In the genomic region with DNA sequence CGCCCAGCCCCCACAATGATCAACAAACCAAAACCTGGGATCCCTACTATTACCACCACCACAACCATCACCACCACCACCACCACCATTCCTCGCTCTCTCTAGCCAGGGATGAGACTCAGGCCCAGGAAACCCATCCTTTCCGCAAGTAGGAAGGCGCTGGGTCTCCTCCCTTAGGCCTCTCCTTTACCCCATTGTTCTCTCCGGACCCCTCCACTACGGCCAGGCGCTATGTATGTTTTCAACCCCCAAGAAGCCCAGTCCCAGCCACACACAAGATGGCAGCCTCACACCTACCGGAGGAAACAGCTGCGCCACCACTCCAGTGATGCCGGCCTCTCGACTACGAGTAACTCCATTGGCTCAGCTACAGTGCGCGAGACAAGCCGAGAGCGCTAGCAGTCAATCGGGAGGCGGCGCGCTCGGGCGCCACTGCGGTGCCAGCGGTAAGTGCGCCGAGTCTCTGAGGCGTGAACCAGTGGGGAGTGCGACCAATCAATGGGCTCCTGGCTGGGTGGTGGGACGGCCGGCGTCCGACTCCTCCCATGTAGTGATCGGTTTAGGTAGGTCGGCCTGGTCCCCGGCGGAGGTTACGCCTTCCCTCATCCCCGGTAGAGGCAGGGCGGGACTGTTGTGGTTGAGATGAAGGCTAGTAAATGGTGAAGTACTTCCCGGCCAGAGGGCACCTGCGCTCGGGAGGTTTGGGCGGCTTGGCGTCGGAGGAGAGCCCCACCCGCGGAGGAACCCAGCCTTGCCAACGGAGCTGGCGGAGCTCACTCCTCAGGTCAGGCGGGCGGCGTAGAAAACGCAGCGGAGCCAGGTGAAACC, we compare ENCODE assay signal across 1 cellular context.
TF ChIP-seq lines count a peak whose summit lies in the region.

A gene (minus strand): TSS at position 376 of the 828 bp plus-strand sequence. CDS start 61,154 bp downstream, outside the sequence.
A gene with protein sequence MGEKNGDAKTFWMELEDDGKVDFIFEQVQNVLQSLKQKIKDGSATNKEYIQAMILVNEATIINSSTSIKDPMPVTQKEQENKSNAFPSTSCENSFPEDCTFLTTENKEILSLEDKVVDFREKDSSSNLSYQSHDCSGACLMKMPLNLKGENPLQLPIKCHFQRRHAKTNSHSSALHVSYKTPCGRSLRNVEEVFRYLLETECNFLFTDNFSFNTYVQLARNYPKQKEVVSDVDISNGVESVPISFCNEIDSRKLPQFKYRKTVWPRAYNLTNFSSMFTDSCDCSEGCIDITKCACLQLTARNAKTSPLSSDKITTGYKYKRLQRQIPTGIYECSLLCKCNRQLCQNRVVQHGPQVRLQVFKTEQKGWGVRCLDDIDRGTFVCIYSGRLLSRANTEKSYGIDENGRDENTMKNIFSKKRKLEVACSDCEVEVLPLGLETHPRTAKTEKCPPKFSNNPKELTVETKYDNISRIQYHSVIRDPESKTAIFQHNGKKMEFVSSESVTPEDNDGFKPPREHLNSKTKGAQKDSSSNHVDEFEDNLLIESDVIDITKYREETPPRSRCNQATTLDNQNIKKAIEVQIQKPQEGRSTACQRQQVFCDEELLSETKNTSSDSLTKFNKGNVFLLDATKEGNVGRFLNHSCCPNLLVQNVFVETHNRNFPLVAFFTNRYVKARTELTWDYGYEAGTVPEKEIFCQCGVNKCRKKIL (plus strand): TSS at position 586 of the 828 bp plus-strand sequence. CDS start 7,620 bp downstream, outside the sequence.

TF ChIP-seq in WTC11, 78 proteins besides CTCF, POLR2A, EP300 and RAD21 (continued from another document and continues in another):
- TF ChIP-seq SMAD3 (CRISPR knock-in tag; IDR thresholded peaks at IDR 0.05; ENCODE audit: borderline replicate concordance): no peak
- peak; percentile 73 for TF ChIP-seq NFYB (CRISPR knock-in tag; conservative IDR thresholded peaks at IDR 0.05; ENCODE audit: low read depth)
- TF ChIP-seq NR1H2 (CRISPR knock-in tag; IDR thresholded peaks at IDR 0.05): no peak
- TF ChIP-seq, protein P1, sequence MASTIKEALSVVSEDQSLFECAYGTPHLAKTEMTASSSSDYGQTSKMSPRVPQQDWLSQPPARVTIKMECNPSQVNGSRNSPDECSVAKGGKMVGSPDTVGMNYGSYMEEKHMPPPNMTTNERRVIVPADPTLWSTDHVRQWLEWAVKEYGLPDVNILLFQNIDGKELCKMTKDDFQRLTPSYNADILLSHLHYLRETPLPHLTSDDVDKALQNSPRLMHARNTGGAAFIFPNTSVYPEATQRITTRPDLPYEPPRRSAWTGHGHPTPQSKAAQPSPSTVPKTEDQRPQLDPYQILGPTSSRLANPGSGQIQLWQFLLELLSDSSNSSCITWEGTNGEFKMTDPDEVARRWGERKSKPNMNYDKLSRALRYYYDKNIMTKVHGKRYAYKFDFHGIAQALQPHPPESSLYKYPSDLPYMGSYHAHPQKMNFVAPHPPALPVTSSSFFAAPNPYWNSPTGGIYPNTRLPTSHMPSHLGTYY (CRISPR knock-in tag; IDR thresholded peaks at IDR 0.05): peak; percentile 38; the same call in 1 of the 2 replicates
- no peak for TF ChIP-seq ZNF416 (CRISPR knock-in tag; IDR thresholded peaks at IDR 0.05)
- no peak for TF ChIP-seq RELA (CRISPR knock-in tag; IDR thresholded peaks at IDR 0.05; ENCODE audit: borderline replicate concordance)
- no peak for TF ChIP-seq TEAD4 (CRISPR knock-in tag; IDR thresholded peaks at IDR 0.05)
- TF ChIP-seq NFE2L1 (CRISPR knock-in tag; IDR thresholded peaks at IDR 0.05): 0 out of 2 replicates have a peak, but pooled peaks have one; percentile 37
- TF ChIP-seq MXD4 (CRISPR knock-in tag; IDR thresholded peaks at IDR 0.05; ENCODE audit: borderline replicate concordance): no peak
- TF ChIP-seq, protein P2, sequence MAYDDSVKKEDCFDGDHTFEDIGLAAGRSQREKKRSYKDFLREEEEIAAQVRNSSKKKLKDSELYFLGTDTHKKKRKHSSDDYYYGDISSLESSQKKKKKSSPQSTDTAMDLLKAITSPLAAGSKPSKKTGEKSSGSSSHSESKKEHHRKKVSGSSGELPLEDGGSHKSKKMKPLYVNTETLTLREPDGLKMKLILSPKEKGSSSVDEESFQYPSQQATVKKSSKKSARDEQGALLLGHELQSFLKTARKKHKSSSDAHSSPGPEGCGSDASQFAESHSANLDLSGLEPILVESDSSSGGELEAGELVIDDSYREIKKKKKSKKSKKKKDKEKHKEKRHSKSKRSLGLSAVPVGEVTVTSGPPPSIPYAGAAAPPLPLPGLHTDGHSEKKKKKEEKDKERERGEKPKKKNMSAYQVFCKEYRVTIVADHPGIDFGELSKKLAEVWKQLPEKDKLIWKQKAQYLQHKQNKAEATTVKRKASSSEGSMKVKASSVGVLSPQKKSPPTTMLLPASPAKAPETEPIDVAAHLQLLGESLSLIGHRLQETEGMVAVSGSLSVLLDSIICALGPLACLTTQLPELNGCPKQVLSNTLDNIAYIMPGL (CRISPR knock-in tag; IDR thresholded peaks at IDR 0.05): peak; percentile 51; the same call in 1 of the 2 replicates
- TF ChIP-seq FOXP1 (CRISPR knock-in tag; IDR thresholded peaks at IDR 0.05; ENCODE audit: borderline replicate concordance): no peak
- TF ChIP-seq, protein P3, sequence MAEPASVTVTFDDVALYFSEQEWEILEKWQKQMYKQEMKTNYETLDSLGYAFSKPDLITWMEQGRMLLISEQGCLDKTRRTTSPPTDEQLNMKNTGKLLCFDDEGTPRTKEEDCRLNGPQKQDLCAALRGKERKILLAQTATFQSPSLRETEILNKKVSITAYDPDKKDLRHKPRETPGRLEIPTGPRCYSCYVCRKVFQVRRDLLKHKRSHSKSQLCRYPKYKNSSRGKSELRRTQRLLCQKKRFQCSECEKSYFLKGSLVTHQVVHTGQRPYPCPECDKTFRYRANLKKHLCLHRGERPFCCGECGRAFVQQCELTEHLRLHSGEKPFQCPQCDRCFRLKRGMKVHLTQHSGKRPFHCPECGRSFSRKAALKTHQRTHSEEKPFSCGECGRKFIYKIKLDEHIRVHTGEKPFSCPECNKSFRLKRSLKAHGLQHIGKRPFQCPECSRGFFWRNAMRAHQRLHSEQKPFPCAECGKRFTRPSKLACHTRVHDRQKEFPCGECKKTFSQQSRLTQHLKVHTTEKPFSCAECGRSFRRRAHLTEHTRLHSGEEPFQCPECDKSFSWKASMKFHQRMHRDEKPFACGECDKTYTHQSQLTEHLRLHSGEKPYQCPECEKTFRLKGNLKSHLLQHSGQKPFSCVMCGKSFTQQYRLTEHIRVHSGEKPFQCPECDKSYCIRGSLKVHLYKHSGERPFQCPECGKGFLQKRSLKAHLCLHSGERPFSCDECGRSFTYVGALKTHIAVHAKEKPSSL (CRISPR knock-in tag; conservative IDR thresholded peaks at IDR 0.05): no peak
- no peak for TF ChIP-seq IRF2 (CRISPR knock-in tag; IDR thresholded peaks at IDR 0.05; ENCODE audit: borderline replicate concordance, low read depth)
- no peak for TF ChIP-seq PRRX2 (CRISPR knock-in tag; IDR thresholded peaks at IDR 0.05)
- no peak for TF ChIP-seq NR3C1 (CRISPR knock-in tag; conservative IDR thresholded peaks at IDR 0.05; ENCODE audit: low read depth)
- no peak for TF ChIP-seq ZNF232 (CRISPR knock-in tag; IDR thresholded peaks at IDR 0.05)
- no peak for TF ChIP-seq ZNF671 (CRISPR knock-in tag; IDR thresholded peaks at IDR 0.05)
- no peak for TF ChIP-seq ZBTB21 (CRISPR knock-in tag; IDR thresholded peaks at IDR 0.05; ENCODE audit: borderline replicate concordance)
- no peak for TF ChIP-seq ZNF396 (CRISPR knock-in tag; IDR thresholded peaks at IDR 0.05; ENCODE audit: borderline replicate concordance)
- TF ChIP-seq TEAD1 (CRISPR knock-in tag; IDR thresholded peaks at IDR 0.05): no peak; the same call in 1 of the 2 replicates
- TF ChIP-seq, protein P4, sequence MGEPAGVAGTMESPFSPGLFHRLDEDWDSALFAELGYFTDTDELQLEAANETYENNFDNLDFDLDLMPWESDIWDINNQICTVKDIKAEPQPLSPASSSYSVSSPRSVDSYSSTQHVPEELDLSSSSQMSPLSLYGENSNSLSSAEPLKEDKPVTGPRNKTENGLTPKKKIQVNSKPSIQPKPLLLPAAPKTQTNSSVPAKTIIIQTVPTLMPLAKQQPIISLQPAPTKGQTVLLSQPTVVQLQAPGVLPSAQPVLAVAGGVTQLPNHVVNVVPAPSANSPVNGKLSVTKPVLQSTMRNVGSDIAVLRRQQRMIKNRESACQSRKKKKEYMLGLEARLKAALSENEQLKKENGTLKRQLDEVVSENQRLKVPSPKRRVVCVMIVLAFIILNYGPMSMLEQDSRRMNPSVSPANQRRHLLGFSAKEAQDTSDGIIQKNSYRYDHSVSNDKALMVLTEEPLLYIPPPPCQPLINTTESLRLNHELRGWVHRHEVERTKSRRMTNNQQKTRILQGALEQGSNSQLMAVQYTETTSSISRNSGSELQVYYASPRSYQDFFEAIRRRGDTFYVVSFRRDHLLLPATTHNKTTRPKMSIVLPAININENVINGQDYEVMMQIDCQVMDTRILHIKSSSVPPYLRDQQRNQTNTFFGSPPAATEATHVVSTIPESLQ (CRISPR knock-in tag; IDR thresholded peaks at IDR 0.05): no peak
- TF ChIP-seq, protein P5, sequence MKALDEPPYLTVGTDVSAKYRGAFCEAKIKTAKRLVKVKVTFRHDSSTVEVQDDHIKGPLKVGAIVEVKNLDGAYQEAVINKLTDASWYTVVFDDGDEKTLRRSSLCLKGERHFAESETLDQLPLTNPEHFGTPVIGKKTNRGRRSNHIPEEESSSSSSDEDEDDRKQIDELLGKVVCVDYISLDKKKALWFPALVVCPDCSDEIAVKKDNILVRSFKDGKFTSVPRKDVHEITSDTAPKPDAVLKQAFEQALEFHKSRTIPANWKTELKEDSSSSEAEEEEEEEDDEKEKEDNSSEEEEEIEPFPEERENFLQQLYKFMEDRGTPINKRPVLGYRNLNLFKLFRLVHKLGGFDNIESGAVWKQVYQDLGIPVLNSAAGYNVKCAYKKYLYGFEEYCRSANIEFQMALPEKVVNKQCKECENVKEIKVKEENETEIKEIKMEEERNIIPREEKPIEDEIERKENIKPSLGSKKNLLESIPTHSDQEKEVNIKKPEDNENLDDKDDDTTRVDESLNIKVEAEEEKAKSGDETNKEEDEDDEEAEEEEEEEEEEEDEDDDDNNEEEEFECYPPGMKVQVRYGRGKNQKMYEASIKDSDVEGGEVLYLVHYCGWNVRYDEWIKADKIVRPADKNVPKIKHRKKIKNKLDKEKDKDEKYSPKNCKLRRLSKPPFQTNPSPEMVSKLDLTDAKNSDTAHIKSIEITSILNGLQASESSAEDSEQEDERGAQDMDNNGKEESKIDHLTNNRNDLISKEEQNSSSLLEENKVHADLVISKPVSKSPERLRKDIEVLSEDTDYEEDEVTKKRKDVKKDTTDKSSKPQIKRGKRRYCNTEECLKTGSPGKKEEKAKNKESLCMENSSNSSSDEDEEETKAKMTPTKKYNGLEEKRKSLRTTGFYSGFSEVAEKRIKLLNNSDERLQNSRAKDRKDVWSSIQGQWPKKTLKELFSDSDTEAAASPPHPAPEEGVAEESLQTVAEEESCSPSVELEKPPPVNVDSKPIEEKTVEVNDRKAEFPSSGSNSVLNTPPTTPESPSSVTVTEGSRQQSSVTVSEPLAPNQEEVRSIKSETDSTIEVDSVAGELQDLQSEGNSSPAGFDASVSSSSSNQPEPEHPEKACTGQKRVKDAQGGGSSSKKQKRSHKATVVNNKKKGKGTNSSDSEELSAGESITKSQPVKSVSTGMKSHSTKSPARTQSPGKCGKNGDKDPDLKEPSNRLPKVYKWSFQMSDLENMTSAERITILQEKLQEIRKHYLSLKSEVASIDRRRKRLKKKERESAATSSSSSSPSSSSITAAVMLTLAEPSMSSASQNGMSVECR (CRISPR knock-in tag; IDR thresholded peaks at IDR 0.05; ENCODE audit: borderline replicate concordance): peak; percentile 89; the same call in 1 of the 2 replicates
- TF ChIP-seq, protein P6, sequence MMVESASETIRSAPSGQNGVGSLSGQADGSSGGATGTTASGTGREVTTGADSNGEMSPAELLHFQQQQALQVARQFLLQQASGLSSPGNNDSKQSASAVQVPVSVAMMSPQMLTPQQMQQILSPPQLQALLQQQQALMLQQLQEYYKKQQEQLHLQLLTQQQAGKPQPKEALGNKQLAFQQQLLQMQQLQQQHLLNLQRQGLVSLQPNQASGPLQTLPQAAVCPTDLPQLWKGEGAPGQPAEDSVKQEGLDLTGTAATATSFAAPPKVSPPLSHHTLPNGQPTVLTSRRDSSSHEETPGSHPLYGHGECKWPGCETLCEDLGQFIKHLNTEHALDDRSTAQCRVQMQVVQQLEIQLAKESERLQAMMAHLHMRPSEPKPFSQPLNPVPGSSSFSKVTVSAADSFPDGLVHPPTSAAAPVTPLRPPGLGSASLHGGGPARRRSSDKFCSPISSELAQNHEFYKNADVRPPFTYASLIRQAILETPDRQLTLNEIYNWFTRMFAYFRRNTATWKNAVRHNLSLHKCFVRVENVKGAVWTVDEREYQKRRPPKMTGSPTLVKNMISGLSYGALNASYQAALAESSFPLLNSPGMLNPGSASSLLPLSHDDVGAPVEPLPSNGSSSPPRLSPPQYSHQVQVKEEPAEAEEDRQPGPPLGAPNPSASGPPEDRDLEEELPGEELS (CRISPR knock-in tag; IDR thresholded peaks at IDR 0.05): no peak; the same call in 1 of the 2 replicates
- TF ChIP-seq GABPB1 (CRISPR knock-in tag; IDR thresholded peaks at IDR 0.05): peak; percentile 70
- no peak for TF ChIP-seq ESRRA (CRISPR knock-in tag; IDR thresholded peaks at IDR 0.05; ENCODE audit: borderline replicate concordance)
- no peak for TF ChIP-seq CBFB (CRISPR knock-in tag; IDR thresholded peaks at IDR 0.05; ENCODE audit: low read depth)
- no peak for TF ChIP-seq JUN (CRISPR knock-in tag; IDR thresholded peaks at IDR 0.05)
- TF ChIP-seq, protein P7, sequence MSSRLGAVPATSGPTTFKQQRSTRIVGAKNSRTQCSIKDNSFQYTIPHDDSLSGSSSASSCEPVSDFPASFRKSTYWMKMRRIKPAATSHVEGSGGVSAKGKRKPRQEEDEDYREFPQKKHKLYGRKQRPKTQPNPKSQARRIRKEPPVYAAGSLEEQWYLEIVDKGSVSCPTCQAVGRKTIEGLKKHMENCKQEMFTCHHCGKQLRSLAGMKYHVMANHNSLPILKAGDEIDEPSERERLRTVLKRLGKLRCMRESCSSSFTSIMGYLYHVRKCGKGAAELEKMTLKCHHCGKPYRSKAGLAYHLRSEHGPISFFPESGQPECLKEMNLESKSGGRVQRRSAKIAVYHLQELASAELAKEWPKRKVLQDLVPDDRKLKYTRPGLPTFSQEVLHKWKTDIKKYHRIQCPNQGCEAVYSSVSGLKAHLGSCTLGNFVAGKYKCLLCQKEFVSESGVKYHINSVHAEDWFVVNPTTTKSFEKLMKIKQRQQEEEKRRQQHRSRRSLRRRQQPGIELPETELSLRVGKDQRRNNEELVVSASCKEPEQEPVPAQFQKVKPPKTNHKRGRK (CRISPR knock-in tag; IDR thresholded peaks at IDR 0.05; ENCODE audit: borderline replicate concordance): no peak
- TF ChIP-seq MYBL2 (CRISPR knock-in tag; IDR thresholded peaks at IDR 0.05): 0 out of 2 replicates have a peak, but pooled peaks have one; percentile 11
- no peak for TF ChIP-seq SMAD4 (CRISPR knock-in tag; IDR thresholded peaks at IDR 0.05)
